In the genomic region with DNA sequence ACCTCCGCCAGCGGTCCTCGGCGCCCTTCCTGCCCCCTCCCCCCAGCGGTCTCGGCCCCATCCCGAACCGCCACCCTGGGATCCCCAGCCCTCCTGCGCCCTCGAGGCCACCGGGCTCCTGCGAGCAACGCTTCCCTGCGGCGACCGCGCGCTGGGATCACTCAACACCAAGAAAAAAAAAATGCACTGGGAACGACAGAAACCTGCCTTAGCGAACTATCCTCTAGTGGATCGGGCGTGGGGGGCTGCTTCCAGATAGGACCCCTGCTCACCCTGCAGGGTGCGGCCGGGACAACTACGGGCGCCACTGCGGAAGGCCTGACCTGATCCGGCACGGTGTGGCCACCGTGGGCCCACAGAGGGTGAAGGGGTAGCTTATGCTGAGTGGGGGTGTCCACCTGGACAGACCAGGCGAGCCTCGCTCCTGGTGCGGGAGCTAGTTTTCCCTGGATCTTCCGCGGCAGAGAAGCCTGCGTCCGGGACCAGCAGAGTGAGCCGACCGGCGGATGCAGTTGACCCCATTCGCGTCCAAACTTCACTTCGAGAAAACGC, we compare ENCODE assay signal across 15 cellular contexts. TPM values are rescaled to one million over a fixed set of nuclear protein-coding genes. Genes with fewer than 3 reads are reported as not detected.
A peak's percentile ranks its signal among the peaks of the same experiment; 100 is the strongest.
DNase-seq lines count a peak whose midpoint lies in the region; ATAC-seq and TF ChIP-seq lines count a peak whose summit lies in the region.
"Had no signal": no experiment of that assay in that cellular context is flagged by ENCODE, and none has a peak within 500 bp of the region (broad histone marks: within the 10 kb centered on the region; RNA-seq: fewer than 3 reads in every experiment).

No MANE protein-coding gene starts in this region.

- ATAC-seq in HG03521 (IDR thresholded peaks at IDR 0.05; ENCODE audit: unreplicated experiment) = no peak
- ATAC-seq: pancreas had no signal

- no peak overlapping the region for H2BK5ac ChIP-seq in neuronal stem cell (ENCODE audit: low read length)

- H3K27me3 ChIP-seq in HUES64 (ENCODE audit: insufficient read depth, low read length) = peaks cover 99% of the 10 kb centered on the region
- peaks cover 54 to 95% (median 93%) of the 10 kb centered on the region in 3 experiments for H3K27me3 ChIP-seq in neuronal stem cell (ENCODE audit: control insufficient read depth in 3 of 3, insufficient read depth in 3 of 3, low read depth in 1 of 3, low read length in 3 of 3)

- H3K14ac ChIP-seq in neuronal stem cell (ENCODE audit: low read length) = no peak overlapping the region

- peak overlapping the region; percentile 74 for H2AK5ac ChIP-seq in neuronal stem cell (ENCODE audit: low read depth, low read length)

- H2BK120ac ChIP-seq in neuronal stem cell (ENCODE audit: low read depth, low read length) = no peak overlapping the region

- peaks cover 33% of the 10 kb centered on the region for H3K4me1 ChIP-seq in HUES64 (ENCODE audit: insufficient read depth, low read length)
- H3K4me1 ChIP-seq in neuronal stem cell (ENCODE audit: control insufficient read depth in 2 of 2, insufficient read depth in 1 of 2, low read depth in 1 of 2, low read length in 2 of 2) = peaks cover 31 to 32% of the 10 kb centered on the region in 2 donors

- H3K27ac ChIP-seq in HUES64 (ENCODE audit: low read depth, low read length) = no peak overlapping the region
- H3K27ac ChIP-seq in coronary artery = no peak overlapping the region
- no peak overlapping the region for H3K27ac ChIP-seq in neuronal stem cell (replicated peaks; ENCODE audit: low read length)
- H3K27ac ChIP-seq: pancreas, transverse colon had no signal

- H3K4ac ChIP-seq in neuronal stem cell (ENCODE audit: low read length) = no peak overlapping the region

- H3K4me3 ChIP-seq in HUES64 (ENCODE audit: low read length) (peak overlapping the region; percentile 26), coronary artery (peak overlapping the region; percentile 70), neuronal stem cell (ENCODE audit: low read length in 2 of 2) (peak overlapping the region in 1 of 2 donors; percentile 36)

- peak overlapping the region; percentile 76 for H3K18ac ChIP-seq in neuronal stem cell (ENCODE audit: low read length)

- peak overlapping the region; percentile 12 for H3K23ac ChIP-seq in neuronal stem cell (ENCODE audit: low read depth, low read length, poor library complexity)

- no peak overlapping the region for H4K91ac ChIP-seq in neuronal stem cell (ENCODE audit: low read depth, low read length, poor library complexity)

- WGBS in HUES64 = under 1% methylated on average over 44 of the region's 44 CpGs
- no CpG with 5 or more reads among the region's 44 CpGs for WGBS in neuronal stem cell (ENCODE audit: extremely low coverage in 2 of 2, insufficient read length in 2 of 2, insufficient replicate concordance in 1 of 2), 2 donors

- no peaks in the 10 kb centered on the region for H3K36me3 ChIP-seq in HUES64 (ENCODE audit: insufficient read depth, low read length)
- no peaks in the 10 kb centered on the region for H3K36me3 ChIP-seq in neuronal stem cell (replicated peaks in 1 of 2; ENCODE audit: control insufficient read depth in 2 of 2, insufficient read depth in 2 of 2, low read length in 2 of 2)
- H3K36me3 ChIP-seq: pancreas, transverse colon had no signal

- H3K4me2 ChIP-seq in neuronal stem cell (ENCODE audit: insufficient read depth, low read length, poor library complexity, severe bottlenecking) = peak overlapping the region; percentile 35

- no peak overlapping the region for H2BK12ac ChIP-seq in neuronal stem cell (ENCODE audit: low read length)

- peak overlapping the region; percentile 37 for H2AFZ ChIP-seq in neuronal stem cell (ENCODE audit: low read length)

- peak; percentile 4 for DNase-seq in NCI-H1105 treated with DMSO at 0.1 percent for 48 hours (lab: John Stamatoyannopoulos, UW)
- DNase-seq in NCI-H1105 (lab: John Stamatoyannopoulos, UW) = no peak
- no peak for DNase-seq in coronary artery (ENCODE audit: low spot score)
- DNase-seq in neuronal stem cell (ENCODE audit: low spot score) = no peak
- no peak for DNase-seq in GDM1 (lab: John Stamatoyannopoulos, UW)
- DNase-seq in stimulated activated naive CD4-positive, alpha-beta T cell (lab: John Stamatoyannopoulos, UW) = no peak
- DNase-seq: activated CD4-positive, alpha-beta memory T cell treated with anti-CD3 and anti-CD28 coated beads for 36 hours; EL; kidney glomerular epithelial cell; NCI-H446 treated with DMSO at 0.1 percent for 48 hours; stimulated activated CD4-positive, alpha-beta T cell treated with anti-CD3 and anti-CD28 coated beads, Interleukin-4, amount 100 ng/mL, for 4 hours; transverse colon had no signal

- H3K9me3 ChIP-seq in HUES64 (ENCODE audit: insufficient read depth, low read depth, low read length) = no peaks in the 10 kb centered on the region
- peaks cover 0 to 3% of the 10 kb centered on the region in 2 donors for H3K9me3 ChIP-seq in neuronal stem cell (replicated peaks in 1 of 2; ENCODE audit: control insufficient read depth in 2 of 2, insufficient read depth in 1 of 2, low read depth in 1 of 2, low read length in 2 of 2)
- H3K9me3 ChIP-seq: pancreas, transverse colon had no signal

- no peak overlapping the region for H4K8ac ChIP-seq in neuronal stem cell (ENCODE audit: low read depth, low read length)

- H2BK15ac ChIP-seq in neuronal stem cell (ENCODE audit: low read length) = peak overlapping the region; percentile 51

- no peaks in the 10 kb centered on the region for H3K79me1 ChIP-seq in neuronal stem cell (ENCODE audit: low read depth, low read length)

- H3K9ac ChIP-seq in HUES64 (ENCODE audit: low read depth, low read length) = no peak overlapping the region
- H3K9ac ChIP-seq in neuronal stem cell (ENCODE audit: low read depth, low read length, poor library complexity) = no peak overlapping the region

- TF ChIP-seq CTCF in coronary artery (IDR thresholded peaks at IDR 0.05) = no peak

RNA-seq across cellular contexts. Expression of gene NCR2, which starts 38.0 kb away (rescaled TPM):
- polyA plus RNA-seq in HUES64 (2013, experiment 1 of 2) = not detected
- polyA plus RNA-seq in HUES64 (2013, experiment 2 of 2) = not detected
- polyA plus RNA-seq in neuronal stem cell (2013, experiment 1 of 2) = not detected
- polyA plus RNA-seq in neuronal stem cell (2013, experiment 2 of 2) = not detected
- polyA plus RNA-seq: pancreas had no signal
